ENCODE assay signal across 13 cellular contexts in genomic region chr5:150163547-150164059, GRCh38. TPM values are rescaled to one million over a fixed set of nuclear protein-coding genes. Genes with fewer than 3 reads are reported as not detected.
DNase-seq lines count a peak whose midpoint lies in the region; ATAC-seq and TF ChIP-seq lines count a peak whose summit lies in the region.
"Had no signal": no experiment of that assay in that cellular context is flagged by ENCODE, and none has a peak within 500 bp of the region (broad histone marks: within the 10 kb centered on the region; RNA-seq: fewer than 3 reads in every experiment).

No MANE protein-coding gene starts in this region.

- peak overlapping the region; percentile 59 for H3K27ac Mint-ChIP-seq in mesothelial cell of epicardium

- no peaks in the 10 kb centered on the region for H3K9me3 ChIP-seq in upper lobe of left lung

- H3K36me3 Mint-ChIP-seq in mesothelial cell of epicardium, result no peaks in the 10 kb centered on the region

- TF ChIP-seq CTCF in coronary artery (IDR thresholded peaks at IDR 0.05), result peak; percentile 24
- no peak for TF ChIP-seq CTCF in mesothelial cell of epicardium (IDR thresholded peaks at IDR 0.05; ENCODE audit: unreplicated experiment)
- TF ChIP-seq CTCF in upper lobe of left lung (IDR thresholded peaks at IDR 0.05), result no peak

- peaks cover 32% of the 10 kb centered on the region for H3K27me3 Mint-ChIP-seq in mesothelial cell of epicardium (ENCODE audit: low read depth)

- H3K4me1 Mint-ChIP-seq in mesothelial cell of epicardium, result peaks cover 46% of the 10 kb centered on the region

- peak; percentile 4 to 54 for ATAC-seq in upper lobe of left lung (ENCODE audit: low FRiP score in 2 of 2)
- no peak for ATAC-seq in HG03565 (IDR thresholded peaks at IDR 0.05; ENCODE audit: unreplicated experiment)

- H3K4me3 ChIP-seq in coronary artery (no peak overlapping the region), upper lobe of left lung (no peak overlapping the region)
- H3K4me3 ChIP-seq: dorsolateral prefrontal cortex had no signal

- DNase-seq in NCI-H1092 treated with DMSO at 0.1 percent for 48 hours (lab: John Stamatoyannopoulos, UW), result peak; percentile 7
- no peak for DNase-seq in NCI-H1092 (lab: John Stamatoyannopoulos, UW)
- no peak for DNase-seq in coronary artery (ENCODE audit: low spot score)
- DNase-seq in mesothelial cell of epicardium (ENCODE audit: low spot score in 2 of 2, unreplicated experiment in 2 of 2), result no peak
- peak; percentile 28 to 70 for DNase-seq in upper lobe of left lung
- no peak for DNase-seq in activated CD4-positive, alpha-beta T cell treated with anti-CD3 and anti-CD28 coated beads, Interleukin-2, amount 50 U/mL, for 4 hours
- DNase-seq in epidermal melanocyte (ENCODE audit: insufficient read length, low spot score), result no peak
- DNase-seq: 8988T; activated T-cell treated with anti-CD3 and anti-CD28 coated beads, Interleukin-2, amount 50 U/mL, for 1 hour; dorsolateral prefrontal cortex; NCI-H1105; posterior cingulate gyrus had no signal

- H3K27ac ChIP-seq in coronary artery, result peak overlapping the region; percentile 53 to 80
- peak overlapping the region in 3 of 4 donors; percentile 10 to 58 (median 56) for H3K27ac ChIP-seq in upper lobe of left lung

- no peak for TF ChIP-seq POLR2A in upper lobe of left lung (IDR thresholded peaks at IDR 0.05)

- H3K36me3 ChIP-seq in upper lobe of left lung, result no peaks in the 10 kb centered on the region

- H3K27me3 ChIP-seq in upper lobe of left lung, result peaks cover 0 to 17% (median 7%) of the 10 kb centered on the region in 4 donors

- no peak overlapping the region for H3K4me3 Mint-ChIP-seq in mesothelial cell of epicardium

- 72 to 82% methylated on average over 12 of the region's 13 CpGs for WGBS in upper lobe of left lung, 2 donors

- no peaks in the 10 kb centered on the region for H3K9me3 Mint-ChIP-seq in mesothelial cell of epicardium

- TF ChIP-seq EP300 in upper lobe of left lung (IDR thresholded peaks at IDR 0.05), result peak in 1 of 4 donors; percentile 21

- H3K4me1 ChIP-seq in upper lobe of left lung, result peaks cover 0 to 16% (median 2%) of the 10 kb centered on the region in 4 donors

RNA-seq across cellular contexts. Expression of gene CDX1, which starts 3.0 kb away (rescaled TPM):
- total RNA-seq in mesothelial cell of epicardium, result 0.51 to 1.1 TPM (median 0.68 TPM) in 3 replicates
- under 1 TPM in 2 of 6 donors, not detected in 4; 0.17 to 0.30 TPM for total RNA-seq in upper lobe of left lung

RNA-seq across cellular contexts. Expression of gene PDGFRB, which starts 8.0 kb away (rescaled TPM):
- total RNA-seq in mesothelial cell of epicardium (100 to 105 TPM (median 102 TPM) in 3 replicates), upper lobe of left lung (100 to 1,000 TPM in 2 of 6 donors, 10 to 100 TPM in 4; 26.6 to 155 (median 81.5) TPM)

RNA-seq across cellular contexts. Expression of gene SLC6A7, which starts 26.3 kb away (rescaled TPM):
- total RNA-seq in mesothelial cell of epicardium (not detected in 3 replicates), upper lobe of left lung (under 1 TPM in 1 of 6 donors, not detected in 5; 0.44 TPM)

Comparison
In these comparisons a context has a peak if more than half of its experiments do, and no peak if none do; other contexts are left out.
1. DNase-seq: peak in NCI-H1092 treated with DMSO at 0.1 percent for 48 hours (single experiment) and upper lobe of left lung (2 of 2); none in NCI-H1092 (single experiment), coronary artery (single experiment), mesothelial cell of epicardium (0 of 2), activated CD4-positive, alpha-beta T cell treated with anti-CD3 and anti-CD28 coated beads, Interleukin-2, amount 50 U/mL, for 4 hours (0 of 2) and epidermal melanocyte (single experiment).